Comparison of ENCODE assay signal across 21 cellular contexts in the genomic region with DNA sequence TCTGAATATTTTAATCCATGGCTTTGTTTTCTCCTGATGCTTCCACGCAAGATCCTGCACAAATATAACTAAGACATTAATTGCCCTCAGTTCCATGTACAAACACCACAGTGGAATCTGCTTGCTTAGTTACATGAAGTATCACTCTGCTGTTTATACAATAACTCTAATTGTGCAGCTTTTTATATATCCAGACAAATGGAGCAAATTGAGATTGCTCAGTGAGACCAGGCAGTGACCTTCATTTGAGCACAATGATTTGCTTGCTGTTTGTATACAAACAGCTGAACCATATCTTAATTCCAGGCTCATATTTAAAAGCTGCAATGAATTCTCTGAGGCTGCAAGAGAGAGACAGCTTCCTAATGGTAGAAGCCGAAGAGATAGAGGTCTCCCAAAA.
"Had no signal": no experiment of that assay in that cellular context is flagged by ENCODE, and none has a peak within 500 bp of the region (broad histone marks: within the 10 kb centered on the region; RNA-seq: fewer than 3 reads in every experiment).

No MANE protein-coding gene starts in this region.

- H3K27me3 ChIP-seq: spleen had no signal

- H3K4me3 ChIP-seq: heart left ventricle, psoas muscle, spleen, stomach, thoracic aorta, transverse colon had no signal

- H3K36me3 ChIP-seq: heart left ventricle, spleen, stomach, thoracic aorta, transverse colon had no signal

- FAIRE-seq: colon, endothelial cell of umbilical vein, frontal cortex had no signal

- DNase-seq: dermis blood vessel endothelial cell; endodermal cell; erythroblast; heart left ventricle; hippocampal formation; kidney glomerular epithelial cell; mammary epithelial cell; naive thymus-derived CD4-positive, alpha-beta T cell; nephron progenitor cell; psoas muscle; spleen; stimulated activated CD4-positive, alpha-beta T cell treated with anti-CD3 and anti-CD28 coated beads, Interleukin-2, amount 100 ng/mL, for 24 hours; stimulated activated CD4-positive, alpha-beta T cell treated with anti-CD3 and anti-CD28 coated beads, Interleukin-4, amount 100 ng/mL, for 4 hours; stimulated activated naive B cell treated with anti-CD40 and anti-IgM and Interleukin-4, amounts not matched to agents 10 μg/mL and 1 μg/mL and 100 μg/mL, for 72 hours; stomach; substantia nigra; transverse colon had no signal

- H3K4me1 ChIP-seq: psoas muscle, spleen, stomach, transverse colon had no signal

- H3K9me3 ChIP-seq: heart left ventricle, psoas muscle, spleen, stomach, thoracic aorta, transverse colon had no signal

- H3K27ac ChIP-seq: heart left ventricle, psoas muscle, spleen, stomach, thoracic aorta, transverse colon had no signal
